ENCODE assay signal across 8 cellular contexts in the genomic region with DNA sequence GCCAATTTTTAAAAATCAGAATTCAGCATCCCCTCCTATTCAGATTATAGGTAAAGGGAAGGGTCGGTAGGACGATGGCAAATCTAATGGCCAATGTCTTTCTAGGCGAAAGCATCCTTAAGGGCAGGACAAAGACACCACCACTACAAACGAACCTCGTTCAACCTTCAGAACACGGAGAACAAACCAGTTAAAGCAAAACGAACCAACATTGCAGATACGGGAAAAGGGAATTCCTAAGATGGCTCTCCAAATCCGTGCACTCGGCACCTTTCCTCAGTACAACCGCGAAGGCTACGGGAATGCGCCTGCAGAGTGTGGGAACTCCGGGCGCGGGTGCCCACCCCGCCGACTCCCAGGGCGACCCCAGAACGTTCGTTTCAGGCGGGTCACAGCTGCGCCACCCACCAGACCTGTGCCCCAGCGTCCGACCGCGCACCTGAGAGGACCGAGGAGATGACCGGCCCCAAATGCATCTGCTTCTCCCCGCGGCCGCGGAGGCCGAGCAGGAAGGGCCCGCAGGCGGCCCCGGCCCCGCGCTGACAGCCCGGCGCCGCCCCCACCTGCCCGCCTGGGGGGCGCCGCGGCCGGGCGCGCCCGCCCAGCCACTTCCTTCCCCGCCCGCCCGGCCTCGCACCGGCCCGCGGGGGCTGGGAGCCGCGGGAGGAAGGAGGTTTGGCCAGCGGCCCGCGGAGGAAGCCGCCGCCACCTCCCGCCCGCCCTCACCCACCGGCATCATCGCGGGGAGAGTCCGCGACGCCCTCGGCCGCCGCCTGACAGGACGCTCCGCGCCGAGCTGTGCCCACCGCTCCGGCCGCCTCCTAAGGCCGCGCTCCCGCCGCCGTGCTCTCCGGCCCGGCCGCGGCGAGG. TPM values are rescaled to one million over a fixed set of nuclear protein-coding genes. Genes with fewer than 3 reads are reported as not detected.
DNase-seq lines count a peak whose midpoint lies in the region; ATAC-seq and TF ChIP-seq lines count a peak whose summit lies in the region.

No MANE protein-coding gene starts in this region.

- intact Hi-C loops in upper lobe of right lung (cut with DNase I) = no loop called here

- H3K4me3 ChIP-seq in HL-60 (replicated peaks; ENCODE audit: insufficient read depth, low read length) (peak overlapping the region; percentile 41), endocrine pancreas (ENCODE audit: control insufficient read depth, insufficient read depth, low read length) (peak overlapping the region; percentile 95), mononuclear cell (ENCODE audit: low read length) (peak overlapping the region; percentile 43), upper lobe of right lung (peak overlapping the region; percentile 75)

- peak; percentile 47 for DNase-seq in ELF-1 (ENCODE audit: low read depth, low spot score)
- peak in 1 of 2 experiments; percentile 25 for DNase-seq in HL-60 (ENCODE audit: low read depth in 1 of 2, low spot score in 1 of 2)
- peak; percentile 36 for DNase-seq in activated CD4-positive, CD25-positive, alpha-beta regulatory T cell treated with anti-CD3 and anti-CD28 coated beads, Interleukin-2, amount 50 U/mL, for 72 hours
- peak; percentile 86 for DNase-seq in upper lobe of right lung
- DNase-seq in cortex of kidney (lab: John Stamatoyannopoulos, UW) = no peak

- H3K27ac ChIP-seq in HL-60 (replicated peaks) = no peak overlapping the region
- H3K27ac ChIP-seq in upper lobe of right lung = peak overlapping the region; percentile 78

- H3K36me3 ChIP-seq in endocrine pancreas (ENCODE audit: control insufficient read depth, insufficient read depth, low read length) (no peaks in the 10 kb centered on the region), upper lobe of right lung (no peaks in the 10 kb centered on the region)

- H3K9me3 ChIP-seq in endocrine pancreas (ENCODE audit: control insufficient read depth, low read length) = no peaks in the 10 kb centered on the region
- no peaks in the 10 kb centered on the region for H3K9me3 ChIP-seq in mononuclear cell (ENCODE audit: low read depth, low read length)
- no peaks in the 10 kb centered on the region for H3K9me3 ChIP-seq in upper lobe of right lung

- ATAC-seq in GM21447 (IDR thresholded peaks at IDR 0.05; ENCODE audit: unreplicated experiment) (peak; percentile 38), upper lobe of right lung (peak; percentile 41)

- peak overlapping the region; percentile 65 for H3K9ac ChIP-seq in endocrine pancreas (ENCODE audit: control insufficient read depth, insufficient read depth, low read length)

- peaks cover 7% of the 10 kb centered on the region for H3K4me1 ChIP-seq in endocrine pancreas (ENCODE audit: control insufficient read depth, insufficient read depth, low read length)
- peaks cover 6% of the 10 kb centered on the region for H3K4me1 ChIP-seq in mononuclear cell (ENCODE audit: insufficient read depth, low read length)
- peaks cover 17% of the 10 kb centered on the region for H3K4me1 ChIP-seq in upper lobe of right lung

- no peak for TF ChIP-seq CTCF in HL-60 (IDR thresholded peaks at IDR 0.05; ENCODE audit: insufficient read depth, low read length)
- no peak for TF ChIP-seq CTCF in upper lobe of right lung (IDR thresholded peaks at IDR 0.05)

- H3K27me3 ChIP-seq in HL-60 (ENCODE audit: insufficient read depth, poor library complexity, severe bottlenecking) = peaks cover 40% of the 10 kb centered on the region
- no peaks in the 10 kb centered on the region for H3K27me3 ChIP-seq in endocrine pancreas (ENCODE audit: control insufficient read depth, insufficient read depth, low read length)
- peaks cover 28% of the 10 kb centered on the region for H3K27me3 ChIP-seq in mononuclear cell (ENCODE audit: insufficient read depth, low read length)
- H3K27me3 ChIP-seq in upper lobe of right lung = no peaks in the 10 kb centered on the region

RNA-seq across cellular contexts. Expression of a gene that starts 0.6 kb away (rescaled TPM):
- total RNA-seq in mononuclear cell (4.5 TPM), upper lobe of right lung (78.5 TPM)

Comparison
In these comparisons a context has a peak if more than half of its experiments do, and no peak if none do; other contexts are left out.
1. H3K4me3 ChIP-seq: peak in every context shown above with its lines; median percentile 95 in endocrine pancreas; 75 in upper lobe of right lung; 43 in mononuclear cell; 41 in HL-60.
2. RNA of a gene that starts 0.6 kb away (total RNA-seq): 78.5 TPM in upper lobe of right lung (single experiment); 4.5 TPM in mononuclear cell (single experiment); every median in the first group is over 10 times any median in the second.